20 cellular contexts compared by ENCODE assay signal in the genomic region with DNA sequence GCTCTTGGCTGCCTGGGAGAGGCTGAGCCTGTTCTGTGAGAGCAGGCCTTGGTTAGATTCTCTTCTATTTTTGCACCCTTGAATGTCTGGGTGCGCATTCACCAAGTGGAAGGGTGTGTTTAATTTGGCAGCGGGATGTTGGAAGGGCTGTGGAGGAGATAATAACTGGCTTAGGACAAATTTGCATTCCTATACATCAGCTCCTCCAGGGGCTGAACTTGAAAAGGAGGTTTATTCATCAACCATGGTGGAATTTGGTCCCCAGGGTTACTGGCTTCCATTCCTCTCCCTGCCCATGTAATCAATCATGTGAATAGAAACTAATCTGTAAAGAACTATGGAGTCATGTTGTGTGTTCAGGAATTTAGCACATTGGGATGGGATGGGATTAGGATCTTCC.
A peak's percentile ranks its signal among the peaks of the same experiment; 100 is the strongest.
DNase-seq lines count a peak whose midpoint lies in the region; ATAC-seq and TF ChIP-seq lines count a peak whose summit lies in the region.
"Had no signal": no experiment of that assay in that cellular context is flagged by ENCODE, and none has a peak within 500 bp of the region (broad histone marks: within the 10 kb centered on the region; RNA-seq: fewer than 3 reads in every experiment).

No MANE protein-coding gene starts in this region.

- H3K27me3 Mint-ChIP-seq in endodermal cell (ENCODE audit: insufficient read depth), result peaks cover 11% of the 10 kb centered on the region

- H3K27me3 ChIP-seq in HAP-1 (ENCODE audit: low read depth) (no peaks in the 10 kb centered on the region), endodermal cell (ENCODE audit: control insufficient read depth, insufficient read depth, low read length, poor library complexity, severe bottlenecking) (no peaks in the 10 kb centered on the region), stomach smooth muscle (ENCODE audit: control insufficient read depth in 1 of 2, insufficient read depth in 2 of 2, low read length in 2 of 2) (no peaks in the 10 kb centered on the region)
- H3K27me3 ChIP-seq: BLaER1 had no signal

- H3K4me3 Mint-ChIP-seq in endodermal cell, result no peak overlapping the region
- H3K4me3 Mint-ChIP-seq: B cell; CD4-positive, CD25-positive, alpha-beta regulatory T cell; CD8-positive, alpha-beta T cell had no signal

- H3K27ac ChIP-seq in endodermal cell (ENCODE audit: low read depth, low read length) (peak overlapping the region; percentile 3), stomach smooth muscle (ENCODE audit: low read length) (peak overlapping the region; percentile 80)
- H3K27ac ChIP-seq: 22Rv1, BLaER1, C4-2B had no signal

- in situ Hi-C loops in HAP-1 (cut with MboI; ENCODE audit: low sequenced_read_pairs), result no loop called here

- H3K9ac ChIP-seq in endodermal cell (ENCODE audit: extremely low read depth, low read length, poor library complexity, severe bottlenecking) (no peak overlapping the region), stomach smooth muscle (ENCODE audit: low read length in 2 of 2) (no peak overlapping the region)
- H3K9ac ChIP-seq: BLaER1 had no signal

- H3K4me1 Mint-ChIP-seq in endodermal cell, result no peaks in the 10 kb centered on the region
- H3K4me1 Mint-ChIP-seq: B cell; CD4-positive, CD25-positive, alpha-beta regulatory T cell had no signal

- H3K36me3 Mint-ChIP-seq in endodermal cell (ENCODE audit: low read depth), result no peaks in the 10 kb centered on the region
- H3K36me3 Mint-ChIP-seq: CD4-positive, CD25-positive, alpha-beta regulatory T cell; CD8-positive, alpha-beta T cell had no signal

- 78% methylated on average over 2 of the region's 2 CpGs; no CpG with 5 or more reads in 1 of the 2 experiments for WGBS in endodermal cell (ENCODE audit: insufficient coverage in 1 of 2, insufficient read length in 1 of 2), 2 experiments

- H3K36me3 ChIP-seq in HAP-1 (replicated peaks) (no peaks in the 10 kb centered on the region), endodermal cell (ENCODE audit: control insufficient read depth, insufficient read depth, low read length) (no peaks in the 10 kb centered on the region), stomach smooth muscle (ENCODE audit: control insufficient read depth in 2 of 2, insufficient read depth in 2 of 2, low read length in 2 of 2) (no peaks in the 10 kb centered on the region)
- H3K36me3 ChIP-seq: BLaER1 had no signal

- H3K27ac Mint-ChIP-seq in endodermal cell, result no peak overlapping the region
- H3K27ac Mint-ChIP-seq: B cell; CD4-positive, CD25-positive, alpha-beta regulatory T cell; CD8-positive, alpha-beta T cell had no signal

- H3K9me3 ChIP-seq in HAP-1 (peaks cover 7% of the 10 kb centered on the region), endodermal cell (ENCODE audit: control insufficient read depth, low read length) (peaks cover 8% of the 10 kb centered on the region), stomach smooth muscle (ENCODE audit: control insufficient read depth in 2 of 2, low read length in 2 of 2) (peaks cover 6 to 8% of the 10 kb centered on the region in 2 donors)

- peaks cover 20% of the 10 kb centered on the region for H3K9me3 Mint-ChIP-seq in endodermal cell

- DNase-seq in HAP-1 (ENCODE audit: low spot score in 2 of 2), result peak; percentile 81 to 98
- no peak for DNase-seq in endodermal cell
- peak; percentile 33 for DNase-seq in mesenteric fat pad (ENCODE audit: low spot score)
- no peak for DNase-seq in mucosa of gallbladder (ENCODE audit: low spot score)
- no peak for DNase-seq in nucleus accumbens (lab: John Stamatoyannopoulos, UW)
- DNase-seq in COLO668 (lab: John Stamatoyannopoulos, UW; ENCODE audit: unreplicated experiment), result no peak
- DNase-seq: Calu3; CD4-positive, CD25-positive, alpha-beta regulatory T cell; CD8-positive, alpha-beta T cell; DMS53; DMS79 treated with DMSO at 0.1 percent for 48 hours; GF-D8; GOT3; HCEC 1CT had no signal

- TF ChIP-seq CTCF in endodermal cell (conservative IDR thresholded peaks at IDR 0.05), result no peak

- H3K4me1 ChIP-seq in HAP-1 (peaks cover 20% of the 10 kb centered on the region), endodermal cell (ENCODE audit: control insufficient read depth, insufficient read depth, low read length) (no peaks in the 10 kb centered on the region), stomach smooth muscle (ENCODE audit: control insufficient read depth, insufficient read depth, low read length) (peaks cover 31% of the 10 kb centered on the region)
- H3K4me1 ChIP-seq: BLaER1 had no signal

- no peak for ATAC-seq in GM19023 (IDR thresholded peaks at IDR 0.05; ENCODE audit: unreplicated experiment)
- ATAC-seq: CD8-positive, alpha-beta T cell had no signal

- H3K4me3 ChIP-seq in HAP-1 (no peak overlapping the region), endodermal cell (ENCODE audit: low read length) (no peak overlapping the region), stomach smooth muscle (ENCODE audit: low read length in 2 of 2) (no peak overlapping the region)
- H3K4me3 ChIP-seq: BLaER1 had no signal

Comparison
In these comparisons a context has a peak if more than half of its experiments do, and no peak if none do; other contexts are left out.
1. DNase-seq: peak in HAP-1 (2 of 2) and mesenteric fat pad (single experiment); none in endodermal cell (single experiment), mucosa of gallbladder (single experiment), nucleus accumbens (0 of 56) and COLO668 (single experiment).